ENCODE assay signal across 28 cellular contexts in genomic region chr2:203407496-203407895, GRCh38.
"Had no signal": no experiment of that assay in that cellular context is flagged by ENCODE, and none has a peak within 500 bp of the region (broad histone marks: within the 10 kb centered on the region; RNA-seq: fewer than 3 reads in every experiment).

No MANE protein-coding gene starts in this region.

- H3K4me3 ChIP-seq: cardiac muscle cell, Peyer's patch, SJCRH30 had no signal

- H3K9me3 Mint-ChIP-seq: activated CD4-positive, alpha-beta memory T cell treated with anti-CD3 and anti-CD28 coated beads for 36 hours; activated CD4-positive, alpha-beta T cell treated with anti-CD3 and anti-CD28 coated beads, Interleukin-2, amount 10 ng/mL, durations not matched to agents 7 days and 5 days; activated naive CD4-positive, alpha-beta T cell treated with anti-CD3 and anti-CD28 coated beads, Interleukin-2, amount 50 U/mL, for 72 hours; activated naive CD8-positive, alpha-beta T cell treated with anti-CD3 and anti-CD28 coated beads, Interleukin-2, amount 50 U/mL, for 24 hours; activated T-cell treated with anti-CD3 and anti-CD28 coated beads, Interleukin-2, amount 50 U/mL, for 4 hours had no signal

- H3K27me3 ChIP-seq: brain microvascular endothelial cell, cardiac muscle cell, Peyer's patch, SJCRH30 had no signal

- H3K4me3 Mint-ChIP-seq: activated CD4-positive, alpha-beta memory T cell treated with anti-CD3 and anti-CD28 coated beads for 36 hours; activated CD4-positive, alpha-beta T cell treated with anti-CD3 and anti-CD28 coated beads, Interleukin-2, amount 10 ng/mL, durations not matched to agents 7 days and 5 days; activated naive CD8-positive, alpha-beta T cell treated with anti-CD3 and anti-CD28 coated beads, Interleukin-2, amount 50 U/mL, for 24 hours; activated T-cell treated with anti-CD3 and anti-CD28 coated beads, Interleukin-2, amount 50 U/mL, for 4 hours had no signal

- H3K9me3 ChIP-seq: Peyer's patch, SJCRH30, SK-N-SH had no signal

- DNase-seq: activated CD4-positive, alpha-beta memory T cell treated with anti-CD3 and anti-CD28 coated beads for 36 hours; activated CD4-positive, alpha-beta T cell treated with anti-CD3 and anti-CD28 coated beads, Interleukin-2, amount 10 ng/mL, durations not matched to agents 7 days and 5 days; activated CD4-positive, CD25-positive, alpha-beta regulatory T cell; activated CD8-positive, alpha-beta memory T cell treated with anti-CD3 and anti-CD28 coated beads for 24 hours; activated effector memory CD4-positive, alpha-beta T cell treated with anti-CD3 and anti-CD28 coated beads, Interleukin-2, amount 50 U/mL, for 16 hours; activated naive CD4-positive, alpha-beta T cell treated with Interleukin-2 at 50 U/mL for 16 hours; activated naive CD8-positive, alpha-beta T cell treated with anti-CD3 and anti-CD28 coated beads, Interleukin-2, amount 50 U/mL, for 24 hours; activated T-cell treated with anti-CD3 and anti-CD28 coated beads, Interleukin-2, amount 50 U/mL, for 4 hours; brain microvascular endothelial cell; NCI-H1092 treated with DMSO at 0.1 percent for 48 hours; NCI-H1417 treated with DMSO at 0.1 percent for 48 hours; NCI-H1694 treated with DMSO at 0.1 percent for 48 hours; NCI-H2029 treated with DMSO at 0.1 percent for 48 hours; NCI-H345; NCI-H510A; NCI-H526 treated with DMSO at 0.1 percent for 48 hours; NCI-H82; NK-92 treated with Interleukin-12 subunit alpha and Interleukin-12 subunit beta, amount 100 ng/mL, for 24 hours; OCI-M1; Peyer's patch; Right ventricle myocardium superior; SJCRH30; SK-N-SH; T-helper 1 cell had no signal

- H3K4me1 Mint-ChIP-seq: activated CD4-positive, alpha-beta T cell treated with anti-CD3 and anti-CD28 coated beads, Interleukin-2, amount 10 ng/mL, durations not matched to agents 7 days and 5 days; activated naive CD8-positive, alpha-beta T cell treated with anti-CD3 and anti-CD28 coated beads, Interleukin-2, amount 50 U/mL, for 24 hours had no signal

- H3K4me1 ChIP-seq: Peyer's patch, SJCRH30 had no signal

- H3K9ac ChIP-seq: SK-N-SH had no signal

- H3K27ac ChIP-seq: brain microvascular endothelial cell, cardiac muscle cell, Peyer's patch, RWPE1, SJCRH30, VCaP had no signal

- H3K4me2 ChIP-seq: SK-N-SH had no signal

- H3K27ac Mint-ChIP-seq: activated CD4-positive, alpha-beta memory T cell treated with anti-CD3 and anti-CD28 coated beads for 36 hours; activated CD4-positive, alpha-beta T cell treated with anti-CD3 and anti-CD28 coated beads, Interleukin-2, amount 10 ng/mL, durations not matched to agents 7 days and 5 days; activated naive CD4-positive, alpha-beta T cell treated with anti-CD3 and anti-CD28 coated beads, Interleukin-2, amount 50 U/mL, for 72 hours; activated naive CD8-positive, alpha-beta T cell treated with anti-CD3 and anti-CD28 coated beads, Interleukin-2, amount 50 U/mL, for 24 hours had no signal

- H3K27me3 Mint-ChIP-seq: activated CD4-positive, alpha-beta memory T cell treated with anti-CD3 and anti-CD28 coated beads for 36 hours; activated CD4-positive, alpha-beta T cell treated with anti-CD3 and anti-CD28 coated beads, Interleukin-2, amount 10 ng/mL, durations not matched to agents 7 days and 5 days; activated naive CD8-positive, alpha-beta T cell treated with anti-CD3 and anti-CD28 coated beads, Interleukin-2, amount 50 U/mL, for 24 hours had no signal

- ATAC-seq: activated naive CD4-positive, alpha-beta T cell treated with anti-CD3 and anti-CD28 coated beads, Interleukin-2, amount 50 U/mL, for 72 hours; activated naive CD8-positive, alpha-beta T cell treated with anti-CD3 and anti-CD28 coated beads, Interleukin-2, amount 50 U/mL, for 24 hours; activated T-cell treated with anti-CD3 and anti-CD28 coated beads, Interleukin-2, amount 50 U/mL, for 4 hours had no signal
